2 cellular contexts compared by ENCODE assay signal in the genomic region with DNA sequence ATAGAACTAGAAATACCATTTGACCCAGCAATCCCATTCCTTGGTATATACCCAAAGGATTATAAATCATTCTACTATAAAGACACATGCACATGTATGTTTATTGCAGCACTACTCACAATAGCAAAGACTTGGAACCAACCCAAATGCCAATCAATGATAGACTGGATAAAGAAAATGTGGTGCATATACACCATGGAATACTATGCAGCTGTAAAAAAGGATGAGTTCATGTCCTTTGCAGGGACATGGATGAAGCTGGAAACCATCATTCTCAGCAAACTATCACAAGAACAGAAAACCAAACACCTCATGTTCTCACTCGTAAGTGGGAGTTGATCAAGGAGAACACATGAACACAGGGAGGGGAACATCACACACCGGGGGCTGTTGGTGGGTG.
A peak's percentile ranks its signal among the peaks of the same experiment; 100 is the strongest.
DNase-seq lines count a peak whose midpoint lies in the region; ATAC-seq, FAIRE-seq and TF ChIP-seq lines count a peak whose summit lies in the region.
"Not testable (repeated sequence)": the region's sequence is repeated elsewhere in the genome, so short reads cannot be mapped to it uniquely, and the experiment has no call there.

No MANE protein-coding gene starts in this region.

- intact Hi-C loops in K562 (cut with micrococcal nuclease), result not testable (repeated sequence)

- not testable (repeated sequence) for H3K9me3 ChIP-seq in HEK293 (ENCODE audit: control insufficient read depth, insufficient read depth, low read depth, low read length); K562 (replicated peaks; ENCODE audit: control insufficient read depth, insufficient read depth, low read depth, low read length)

- not testable (repeated sequence) for TF ChIP-seq CTCF in HEK293 (tag by site-specific recombination; IDR thresholded peaks at IDR 0.05); K562 (IDR thresholded peaks at IDR 0.05 in 2 of 3, conservative IDR thresholded peaks at IDR 0.05 in 1 of 3; ENCODE audit: insufficient read depth in 2 of 3, low read depth in 1 of 3, low read length in 3 of 3)

- DNase-seq in K562 (ENCODE audit: extremely low read depth in 1 of 4, low spot score in 3 of 4), result not testable (repeated sequence)

- not testable (repeated sequence) for TF ChIP-seq RAD21 in K562 (CRISPR knock-in tag; conservative IDR thresholded peaks at IDR 0.05 in 1 of 2, IDR thresholded peaks at IDR 0.05 in 1 of 2)

- not testable (repeated sequence) for H3K27me3 ChIP-seq in K562 (ENCODE audit: control insufficient read depth in 2 of 2, insufficient read depth in 2 of 2, low read length in 2 of 2)

- not testable (repeated sequence) for TF ChIP-seq POLR2A in K562 (conservative IDR thresholded peaks at IDR 0.05)

- not testable (repeated sequence) for ATAC-seq in K562

- CTCF ChIA-PET in HEK293 (lab: Yijun Ruan, JAX); K562 (lab: Yijun Ruan, JAX; ENCODE audit: low intra/inter-chr PET ratio): not testable (repeated sequence)

- not testable (repeated sequence) for H3K9ac ChIP-seq in K562 (ENCODE audit: insufficient read depth in 1 of 2, low read depth in 2 of 2, low read length in 2 of 2)

- FAIRE-seq in K562 (lab: Jason Lieb, UNC), result not testable (repeated sequence)

- not testable (repeated sequence) for H3K36me3 ChIP-seq in HEK293 (ENCODE audit: control insufficient read depth in 2 of 2, insufficient read depth in 1 of 2, low read length in 2 of 2); K562 (ENCODE audit: control insufficient read depth, insufficient read depth, low read length)

- not testable (repeated sequence) for H3K9me1 ChIP-seq in K562 (ENCODE audit: control insufficient read depth, insufficient read depth, low read length)

- not testable (repeated sequence) for H3K4me2 ChIP-seq in K562 (ENCODE audit: insufficient read depth, low read length)

- not testable (repeated sequence) for H4K20me1 ChIP-seq in K562 (replicated peaks; ENCODE audit: control insufficient read depth, insufficient read depth, low read length)

- POLR2A ChIA-PET in HEK293 (lab: Yijun Ruan, JAX); K562 (lab: Yijun Ruan, JAX): not testable (repeated sequence)

- BruUV-seq in K562 (replicated peaks; lab: Mats Ljungman, UMichigan), result not testable (repeated sequence)

- in situ Hi-C loops in K562 (cut with MboI), result not testable (repeated sequence)

- not testable (repeated sequence) for H3K79me2 ChIP-seq in K562 (ENCODE audit: control insufficient read depth, insufficient read depth, low read length)

- H3K4me1 ChIP-seq in HEK293 (ENCODE audit: control insufficient read depth, insufficient read depth, low read length); K562 (replicated peaks in 1 of 2; ENCODE audit: control insufficient read depth in 2 of 2, insufficient read depth in 2 of 2, low read length in 2 of 2): not testable (repeated sequence)

- WGBS in K562 (ENCODE audit: insufficient coverage, low coverage, missing lambda C conversion rate), result 0% methylated on average over 2 of the region's 2 CpGs

- H3K27ac ChIP-seq in HEK293 (ENCODE audit: extremely low read depth, low read depth, low read length); K562 (ENCODE audit: extremely low read depth, low read depth, low read length): not testable (repeated sequence)

- TF ChIP-seq EP300 in K562 (IDR thresholded peaks at IDR 0.05; ENCODE audit: low read length), result not testable (repeated sequence)

- H2AFZ ChIP-seq in K562 (ENCODE audit: low read depth, low read length), result not testable (repeated sequence)

- not testable (repeated sequence) for H3K4me3 ChIP-seq in HEK293 (ENCODE audit: low read depth, low read length); K562

TF ChIP-seq in HEK293, 187 proteins besides CTCF, POLR2A, EP300 and RAD21:
- TF ChIP-seq, protein P1, sequence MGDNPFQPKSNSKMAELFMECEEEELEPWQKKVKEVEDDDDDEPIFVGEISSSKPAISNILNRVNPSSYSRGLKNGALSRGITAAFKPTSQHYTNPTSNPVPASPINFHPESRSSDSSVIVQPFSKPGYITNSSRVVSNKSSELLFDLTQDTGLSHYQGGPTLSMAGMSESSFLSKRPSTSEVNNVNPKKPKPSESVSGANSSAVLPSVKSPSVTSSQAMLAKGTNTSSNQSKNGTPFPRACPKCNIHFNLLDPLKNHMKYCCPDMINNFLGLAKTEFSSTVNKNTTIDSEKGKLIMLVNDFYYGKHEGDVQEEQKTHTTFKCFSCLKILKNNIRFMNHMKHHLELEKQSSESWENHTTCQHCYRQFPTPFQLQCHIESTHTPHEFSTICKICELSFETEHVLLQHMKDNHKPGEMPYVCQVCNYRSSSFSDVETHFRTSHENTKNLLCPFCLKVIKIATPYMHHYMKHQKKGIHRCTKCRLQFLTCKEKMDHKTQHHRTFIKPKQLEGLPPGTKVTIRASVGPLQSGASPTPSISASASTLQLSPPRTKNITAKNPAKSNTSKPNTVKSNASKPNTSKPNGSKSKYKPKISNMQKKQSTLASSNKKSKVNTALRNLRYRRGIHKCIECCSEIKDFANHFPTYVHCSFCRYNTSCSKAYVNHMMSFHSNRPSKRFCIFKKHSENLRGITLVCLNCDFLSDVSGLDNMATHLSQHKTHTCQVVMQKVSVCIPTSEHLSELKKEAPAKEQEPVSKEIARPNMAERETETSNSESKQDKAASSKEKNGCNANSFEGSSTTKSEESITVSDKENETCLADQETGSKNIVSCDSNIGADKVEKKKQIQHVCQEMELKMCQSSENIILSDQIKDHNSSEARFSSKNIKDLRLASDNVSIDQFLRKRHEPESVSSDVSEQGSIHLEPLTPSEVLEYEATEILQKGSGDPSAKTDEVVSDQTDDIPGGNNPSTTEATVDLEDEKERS (tag by site-specific recombination; IDR thresholded peaks at IDR 0.05), result peak; percentile 76; the same call in 1 of the 2 replicates
- TF ChIP-seq ZNF146 (tag by site-specific recombination; IDR thresholded peaks at IDR 0.05), result peak; percentile 81

TF ChIP-seq in K562, 482 proteins besides CTCF, POLR2A, EP300 and RAD21:
- TF ChIP-seq ZNF146 (CRISPR knock-in tag; IDR thresholded peaks at IDR 0.05; ENCODE audit: unreplicated experiment), result peak; percentile 18
